8 cellular contexts compared by ENCODE assay signal in genomic region chr17:17749921-17750320, GRCh38.
A peak's percentile ranks its signal among the peaks of the same experiment; 100 is the strongest.
DNase-seq lines count a peak whose midpoint lies in the region; ATAC-seq and TF ChIP-seq lines count a peak whose summit lies in the region.

No MANE protein-coding gene starts in this region.

- POLR2A ChIA-PET in activated CD4-positive, alpha-beta T cell treated with anti-CD3 and anti-CD28 coated beads, Interleukin-2, amount 10 ng/mL, durations not matched to agents 7 days and 5 days (lab: Charles Lee) = no interaction called here

- intact Hi-C loops in lower leg skin (cut with DNase I; ENCODE audit: low total_unique reads) = no loop called here

- no peak for TF ChIP-seq CTCF in osteocyte (IDR thresholded peaks at IDR 0.05)
- no peak for TF ChIP-seq CTCF in lower leg skin (IDR thresholded peaks at IDR 0.05)

- no peaks in the 10 kb centered on the region for H3K27me3 Mint-ChIP-seq in activated CD4-positive, alpha-beta T cell treated with anti-CD3 and anti-CD28 coated beads, Interleukin-2, amount 10 ng/mL, durations not matched to agents 7 days and 5 days
- no peaks in the 10 kb centered on the region for H3K27me3 Mint-ChIP-seq in effector memory CD8-positive, alpha-beta T cell
- no peaks in the 10 kb centered on the region for H3K27me3 Mint-ChIP-seq in osteocyte (ENCODE audit: unreplicated experiment)

- H3K4me1 Mint-ChIP-seq in activated CD4-positive, alpha-beta T cell treated with anti-CD3 and anti-CD28 coated beads, Interleukin-2, amount 10 ng/mL, durations not matched to agents 7 days and 5 days = peaks cover 53% of the 10 kb centered on the region
- H3K4me1 Mint-ChIP-seq in effector memory CD8-positive, alpha-beta T cell (ENCODE audit: low read depth in 2 of 2) = peaks cover 38 to 44% of the 10 kb centered on the region in 2 donors
- peaks cover 67% of the 10 kb centered on the region for H3K4me1 Mint-ChIP-seq in osteocyte (ENCODE audit: unreplicated experiment)

- H3K9me3 Mint-ChIP-seq in activated CD4-positive, alpha-beta T cell treated with anti-CD3 and anti-CD28 coated beads, Interleukin-2, amount 10 ng/mL, durations not matched to agents 7 days and 5 days = no peaks in the 10 kb centered on the region
- H3K9me3 Mint-ChIP-seq in effector memory CD8-positive, alpha-beta T cell = no peaks in the 10 kb centered on the region
- no peaks in the 10 kb centered on the region for H3K9me3 Mint-ChIP-seq in osteocyte (ENCODE audit: unreplicated experiment)

- peaks cover 9% of the 10 kb centered on the region for H3K36me3 Mint-ChIP-seq in activated CD4-positive, alpha-beta T cell treated with anti-CD3 and anti-CD28 coated beads, Interleukin-2, amount 10 ng/mL, durations not matched to agents 7 days and 5 days (ENCODE audit: low read depth)
- peaks cover 19% of the 10 kb centered on the region for H3K36me3 Mint-ChIP-seq in effector memory CD8-positive, alpha-beta T cell (ENCODE audit: insufficient read depth)
- no peaks in the 10 kb centered on the region for H3K36me3 Mint-ChIP-seq in osteocyte (ENCODE audit: unreplicated experiment)

- H3K27ac Mint-ChIP-seq in activated CD4-positive, alpha-beta T cell treated with anti-CD3 and anti-CD28 coated beads, Interleukin-2, amount 10 ng/mL, durations not matched to agents 7 days and 5 days = peak overlapping the region; percentile 94
- peak overlapping the region; percentile 94 to 95 for H3K27ac Mint-ChIP-seq in effector memory CD8-positive, alpha-beta T cell
- H3K27ac Mint-ChIP-seq in osteocyte (ENCODE audit: unreplicated experiment) = peak overlapping the region; percentile 10

- H3K4me3 Mint-ChIP-seq in activated CD4-positive, alpha-beta T cell treated with anti-CD3 and anti-CD28 coated beads, Interleukin-2, amount 10 ng/mL, durations not matched to agents 7 days and 5 days = no peak overlapping the region
- H3K4me3 Mint-ChIP-seq in effector memory CD8-positive, alpha-beta T cell = peak overlapping the region; percentile 43 to 77
- no peak overlapping the region for H3K4me3 Mint-ChIP-seq in osteocyte (ENCODE audit: unreplicated experiment)

- DNase-seq in DMS153 treated with DMSO at 0.1 percent for 48 hours (lab: John Stamatoyannopoulos, UW; ENCODE audit: unreplicated experiment) (peak; percentile 5), DMS153 (lab: John Stamatoyannopoulos, UW) (no peak), NCI-H1436 (lab: John Stamatoyannopoulos, UW) (peak; percentile 79), osteocyte (ENCODE audit: extremely low spot score, unreplicated experiment) (no peak), NCI-H1048 (lab: John Stamatoyannopoulos, UW) (no peak), lower leg skin (ENCODE audit: low spot score in 2 of 2) (no peak)
- peak; percentile 72 for DNase-seq in activated CD4-positive, alpha-beta T cell treated with anti-CD3 and anti-CD28 coated beads, Interleukin-2, amount 10 ng/mL, durations not matched to agents 7 days and 5 days
- peak; percentile 43 to 51 (median 45) for DNase-seq in effector memory CD8-positive, alpha-beta T cell

- 33 to 48% methylated on average over 6 of the region's 6 CpGs for WGBS in lower leg skin, 2 donors

- ATAC-seq in effector memory CD8-positive, alpha-beta T cell (replicated peaks) = peak; percentile 11

- no peak overlapping the region for H3K4me3 ChIP-seq in lower leg skin (ENCODE audit: low read depth, poor library complexity, severe bottlenecking)

- CTCF ChIA-PET in activated CD4-positive, alpha-beta T cell treated with anti-CD3 and anti-CD28 coated beads, Interleukin-2, amount 10 ng/mL, durations not matched to agents 7 days and 5 days (lab: Charles Lee) = no interaction called here

- no peak for TF ChIP-seq POLR2A in lower leg skin (IDR thresholded peaks at IDR 0.05)

Comparison
In these comparisons a context has a peak if more than half of its experiments do, and no peak if none do; other contexts are left out.
1. DNase-seq: peak in DMS153 treated with DMSO at 0.1 percent for 48 hours (single experiment), NCI-H1436 (single experiment), activated CD4-positive, alpha-beta T cell treated with anti-CD3 and anti-CD28 coated beads, Interleukin-2, amount 10 ng/mL, durations not matched to agents 7 days and 5 days (single experiment) and effector memory CD8-positive, alpha-beta T cell (3 of 3); none in DMS153 (single experiment), osteocyte (single experiment), NCI-H1048 (single experiment) and lower leg skin (0 of 2).
2. H3K27ac Mint-ChIP-seq: peak in every context shown above with its lines; median percentile 94 in effector memory CD8-positive, alpha-beta T cell; 94 in activated CD4-positive, alpha-beta T cell treated with anti-CD3 and anti-CD28 coated beads, Interleukin-2, amount 10 ng/mL, durations not matched to agents 7 days and 5 days; 10 in osteocyte.
3. H3K4me3 Mint-ChIP-seq: peak in effector memory CD8-positive, alpha-beta T cell (2 of 2); none in activated CD4-positive, alpha-beta T cell treated with anti-CD3 and anti-CD28 coated beads, Interleukin-2, amount 10 ng/mL, durations not matched to agents 7 days and 5 days (single experiment) and osteocyte (single experiment).